22 cellular contexts compared by ENCODE assay signal in genomic region chr5:37501152-37501551, GRCh38.
DNase-seq lines count a peak whose midpoint lies in the region; ATAC-seq, FAIRE-seq and TF ChIP-seq lines count a peak whose summit lies in the region.
"Had no signal": no experiment of that assay in that cellular context is flagged by ENCODE, and none has a peak within 500 bp of the region (broad histone marks: within the 10 kb centered on the region; RNA-seq: fewer than 3 reads in every experiment).

No MANE protein-coding gene starts in this region.

- WGBS in A549 (ENCODE audit: missing lambda C conversion rate), result 42% methylated on average over 1 of the region's 1 CpG
- WGBS in K562 (ENCODE audit: insufficient coverage, low coverage, missing lambda C conversion rate), result 100% methylated on average over 1 of the region's 1 CpG

- in situ Hi-C loops in K562 (cut with MboI), result no loop called here

- H3K27me3 ChIP-seq in K562 (ENCODE audit: control insufficient read depth in 2 of 2, insufficient read depth in 2 of 2, low read length in 2 of 2), result no peaks in the 10 kb centered on the region
- H3K27me3 ChIP-seq: heart right ventricle had no signal

- TF ChIP-seq POLR2A in A549 (IDR thresholded peaks at IDR 0.05; ENCODE audit: low read length), result no peak
- TF ChIP-seq POLR2A in K562 (conservative IDR thresholded peaks at IDR 0.05), result no peak

- FAIRE-seq in A549 (lab: Jason Lieb, UNC) (no peak), K562 (lab: Jason Lieb, UNC) (no peak)

- 0 out of 3 replicates have a peak overlapping the region, but pooled peaks have one; percentile 4 for H3K4me2 ChIP-seq in A549
- no peak overlapping the region for H3K4me2 ChIP-seq in K562 (ENCODE audit: insufficient read depth, low read length)
- H3K4me2 ChIP-seq: KMS-11 had no signal

- POLR2A ChIA-PET in A549 (lab: Yijun Ruan, JAX) (no interaction called here), K562 (lab: Yijun Ruan, JAX) (no interaction called here)

- H3K9me1 ChIP-seq in K562 (ENCODE audit: control insufficient read depth, insufficient read depth, low read length), result no peaks in the 10 kb centered on the region

- H3K36me3 ChIP-seq in K562 (ENCODE audit: control insufficient read depth, insufficient read depth, low read length), result no peaks in the 10 kb centered on the region

- ATAC-seq in A549, result no peak
- ATAC-seq in K562, result no peak
- no peak for ATAC-seq in GM21360 (IDR thresholded peaks at IDR 0.05; ENCODE audit: unreplicated experiment)
- ATAC-seq: heart right ventricle, left cardiac atrium had no signal

- no peaks in the 10 kb centered on the region for H4K20me1 ChIP-seq in K562 (replicated peaks; ENCODE audit: control insufficient read depth, insufficient read depth, low read length)

- peak in 1 of 2 experiments; percentile 7 for DNase-seq in A549 (ENCODE audit: low read depth in 1 of 2, low spot score in 1 of 2)
- peak; percentile 57 for DNase-seq in HT-29 (ENCODE audit: low spot score)
- DNase-seq in K562 (ENCODE audit: extremely low read depth in 1 of 4, low spot score in 3 of 4), result no peak
- peak; percentile 48 for DNase-seq in fibroblast of villous mesenchyme (ENCODE audit: low read depth)
- no peak for DNase-seq in activated T-cell treated with anti-CD3 and anti-CD28 coated beads for 4 hours
- no peak for DNase-seq in NCI-H128 (lab: John Stamatoyannopoulos, UW; ENCODE audit: unreplicated experiment)
- no peak for DNase-seq in AML-193 (lab: John Stamatoyannopoulos, UW)
- DNase-seq: activated CD4-positive, alpha-beta memory T cell treated with anti-CD3 and anti-CD28 coated beads, Interleukin-2, amount 10 ng/mL, durations not matched to agents 7 days and 5 days; activated CD4-positive, CD25-positive, alpha-beta regulatory T cell treated with anti-CD3 and anti-CD28 coated beads, Interleukin-2, amount 50 U/mL, for 72 hours; activated gamma-delta T cell; cortex of kidney; DMS 273 treated with DMSO at 0.1 percent for 48 hours; GF-D8; heart right ventricle; left cardiac atrium; NCI-H1048; NCI-H187 treated with DMSO at 0.1 percent for 48 hours; NCI-H526; stimulated activated CD4-positive, alpha-beta T cell treated with anti-CD3 and anti-CD28 coated beads, Interleukin-1b, Interleukin-23, amount 100 ng/mL, for 48 hours; T-helper 1 cell had no signal

- intact Hi-C loops in K562 (cut with micrococcal nuclease), result no loop called here

- no peak for TF ChIP-seq EP300 in A549 (IDR thresholded peaks at IDR 0.05)
- no peak for TF ChIP-seq EP300 in K562 (IDR thresholded peaks at IDR 0.05; ENCODE audit: low read length)

- H3K4me3 ChIP-seq in A549 (no peak overlapping the region), K562 (no peak overlapping the region), fibroblast of villous mesenchyme (ENCODE audit: low read depth, low read length) (no peak overlapping the region)
- H3K4me3 ChIP-seq: heart right ventricle had no signal

- H3K27ac ChIP-seq in A549, result no peak overlapping the region
- H3K27ac ChIP-seq in K562 (ENCODE audit: extremely low read depth, low read depth, low read length), result no peak overlapping the region
- H3K27ac ChIP-seq: heart right ventricle, KMS-11 had no signal

- H3K9me3 ChIP-seq in A549 (no peaks in the 10 kb centered on the region), K562 (replicated peaks; ENCODE audit: control insufficient read depth, insufficient read depth, low read depth, low read length) (no peaks in the 10 kb centered on the region)

- H3K9ac ChIP-seq in K562 (ENCODE audit: insufficient read depth in 1 of 2, low read depth in 2 of 2, low read length in 2 of 2), result no peak overlapping the region
- H3K9ac ChIP-seq: KMS-11 had no signal

- H2AFZ ChIP-seq in K562 (ENCODE audit: low read depth, low read length), result no peak overlapping the region

- TF ChIP-seq CTCF in A549 (IDR thresholded peaks at IDR 0.05) (no peak), K562 (IDR thresholded peaks at IDR 0.05 in 2 of 3, conservative IDR thresholded peaks at IDR 0.05 in 1 of 3; ENCODE audit: insufficient read depth in 2 of 3, low read depth in 1 of 3, low read length in 3 of 3) (no peak), fibroblast of villous mesenchyme (IDR thresholded peaks at IDR 0.05; ENCODE audit: insufficient read depth, low read depth, low read length) (no peak)

- CTCF ChIA-PET in A549 (lab: Yijun Ruan, JAX) (no interaction called here), K562 (lab: Yijun Ruan, JAX; ENCODE audit: low intra/inter-chr PET ratio) (no interaction called here)

- BruUV-seq in K562 (replicated peaks; lab: Mats Ljungman, UMichigan), result no TSS peak

- no peak for TF ChIP-seq RAD21 in A549 (conservative IDR thresholded peaks at IDR 0.05 in 1 of 2, IDR thresholded peaks at IDR 0.05 in 1 of 2)
- no peak for TF ChIP-seq RAD21 in K562 (CRISPR knock-in tag; conservative IDR thresholded peaks at IDR 0.05 in 1 of 2, IDR thresholded peaks at IDR 0.05 in 1 of 2)

- no peaks in the 10 kb centered on the region for H3K79me2 ChIP-seq in K562 (ENCODE audit: control insufficient read depth, insufficient read depth, low read length)

- H3K4me1 ChIP-seq in A549, result peaks cover 7% of the 10 kb centered on the region; the same call in 2 of the 3 replicates
- no peaks in the 10 kb centered on the region for H3K4me1 ChIP-seq in K562 (replicated peaks in 1 of 2; ENCODE audit: control insufficient read depth in 2 of 2, insufficient read depth in 2 of 2, low read length in 2 of 2)
- H3K4me1 ChIP-seq: heart right ventricle had no signal

TF ChIP-seq in A549, 52 proteins besides CTCF, POLR2A, EP300 and RAD21:
- TF ChIP-seq RCOR1 (IDR thresholded peaks at IDR 0.05; ENCODE audit: low read depth, low read length) (no peak), KDM1A (IDR thresholded peaks at IDR 0.05; ENCODE audit: low read depth) (no peak), CBX2 (IDR thresholded peaks at IDR 0.05; ENCODE audit: borderline replicate concordance, low read depth) (no peak), ZFP36 (IDR thresholded peaks at IDR 0.05; ENCODE audit: borderline replicate concordance, partially characterized antibody) (no peak), ESRRA (IDR thresholded peaks at IDR 0.05; ENCODE audit: borderline replicate concordance, low read length) (no peak), RARB (CRISPR knock-in tag; IDR thresholded peaks at IDR 0.05) (no peak), HDAC2 (IDR thresholded peaks at IDR 0.05) (no peak), CHD4 (IDR thresholded peaks at IDR 0.05; ENCODE audit: borderline replicate concordance) (no peak), ZSCAN20 (CRISPR knock-in tag; IDR thresholded peaks at IDR 0.05) (no peak), RNF2 (IDR thresholded peaks at IDR 0.05; ENCODE audit: borderline replicate concordance, low read depth) (no peak), CBX8 (IDR thresholded peaks at IDR 0.05) (no peak), SMC3 (IDR thresholded peaks at IDR 0.05) (no peak)

TF ChIP-seq in K562, 482 proteins besides CTCF, POLR2A, EP300 and RAD21:
- no peak for TF ChIP-seq FOXM1 (IDR thresholded peaks at IDR 0.05; ENCODE audit: low read depth)
- no peak for TF ChIP-seq FOXM1 (CRISPR knock-in tag; IDR thresholded peaks at IDR 0.05; ENCODE audit: low read depth)
- peak; percentile 68 for TF ChIP-seq NFIC (IDR thresholded peaks at IDR 0.05)

Comparison
In these comparisons a context has a peak if more than half of its experiments do, and no peak if none do; other contexts are left out.
1. DNase-seq: peak in HT-29 (single experiment) and fibroblast of villous mesenchyme (single experiment); none in K562 (0 of 4), activated T-cell treated with anti-CD3 and anti-CD28 coated beads for 4 hours (single experiment), NCI-H128 (single experiment) and AML-193 (0 of 2).